Comparison of ENCODE assay signal across 14 cellular contexts in the genomic region with DNA sequence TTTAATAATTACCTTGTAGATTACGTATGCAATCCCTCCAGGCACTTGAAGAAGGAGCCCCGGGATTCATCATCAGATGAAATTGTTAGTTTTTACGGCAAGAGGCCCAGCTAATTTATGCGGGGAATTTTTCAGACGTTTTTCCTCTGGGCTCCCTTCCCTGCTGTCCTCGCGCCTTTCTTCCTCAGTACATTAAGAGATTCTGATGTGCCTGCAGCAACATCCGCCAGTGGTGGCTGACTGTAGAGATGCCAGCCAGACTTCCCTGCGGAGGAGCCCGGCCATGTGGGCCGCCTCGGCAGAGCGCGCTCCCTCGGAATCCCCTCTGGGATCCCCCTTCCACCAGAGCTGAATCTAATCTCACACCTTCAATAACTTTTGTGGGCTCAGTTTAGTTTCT. TPM values are rescaled to one million over a fixed set of nuclear protein-coding genes. Genes with fewer than 3 reads are reported as not detected.
DNase-seq lines count a peak whose midpoint lies in the region; FAIRE-seq and TF ChIP-seq lines count a peak whose summit lies in the region.
"Had no signal": no experiment of that assay in that cellular context is flagged by ENCODE, and none has a peak within 500 bp of the region (broad histone marks: within the 10 kb centered on the region; RNA-seq: fewer than 3 reads in every experiment).

No MANE protein-coding gene starts in this region.

- no peak overlapping the region for H2AK5ac ChIP-seq in H1 (ENCODE audit: low read depth, low read length)
- no peak overlapping the region for H2AK5ac ChIP-seq in mesendoderm (ENCODE audit: low read length)

- H3K14ac ChIP-seq in H1 (ENCODE audit: insufficient read length) = no peak overlapping the region

- no peak overlapping the region for H2BK5ac ChIP-seq in H1 (ENCODE audit: low read depth, low read length)
- no peak overlapping the region for H2BK5ac ChIP-seq in mesendoderm (ENCODE audit: low read length)

- TF ChIP-seq CTCF in H1 (IDR thresholded peaks at IDR 0.05; ENCODE audit: control extremely low read depth in 1 of 3, insufficient read depth in 1 of 3, low read depth in 1 of 3, low read length in 3 of 3) (no peak), osteoblast (IDR thresholded peaks at IDR 0.05; ENCODE audit: extremely low read depth, low read depth, low read length) (no peak), right atrium auricular region (IDR thresholded peaks at IDR 0.05) (no peak)

- H2BK120ac ChIP-seq in H1 (replicated peaks; ENCODE audit: low read depth, low read length) (peak overlapping the region; percentile 18), mesendoderm (ENCODE audit: low read depth, low read length) (no peak overlapping the region)

- H3K23ac ChIP-seq in H1 (ENCODE audit: insufficient read length) = no peak overlapping the region
- H3K23ac ChIP-seq in mesendoderm (ENCODE audit: low read length) = no peak overlapping the region

- H2BK15ac ChIP-seq in H1 (ENCODE audit: low read length) (no peak overlapping the region), mesendoderm (replicated peaks; ENCODE audit: low read depth) (no peak overlapping the region)

- H3K79me1 ChIP-seq in H1 (ENCODE audit: low read depth, low read length) (no peaks in the 10 kb centered on the region), mesendoderm (ENCODE audit: low read length) (no peaks in the 10 kb centered on the region)

- H3K18ac ChIP-seq in H1 (ENCODE audit: extremely low read depth, low read length) (no peak overlapping the region), mesendoderm (ENCODE audit: low read length) (peak overlapping the region; percentile 10)

- H2AFZ ChIP-seq in H1 (ENCODE audit: low read length) = peak overlapping the region; percentile 66
- H2AFZ ChIP-seq in osteoblast (ENCODE audit: low read length) = no peak overlapping the region

- H3K79me2 ChIP-seq in H1 (ENCODE audit: control insufficient read depth in 1 of 2, insufficient read depth in 2 of 2, low read length in 2 of 2) (no peaks in the 10 kb centered on the region), mesendoderm (ENCODE audit: control insufficient read depth, insufficient read depth, low read length) (no peaks in the 10 kb centered on the region), osteoblast (ENCODE audit: insufficient read depth, low read length) (no peaks in the 10 kb centered on the region)

- H3K4me3 ChIP-seq in H1 (ENCODE audit: extremely low read depth in 1 of 4, insufficient read depth in 2 of 4, low read depth in 3 of 4, low read length in 4 of 4) (peak overlapping the region in 1 of 4 experiments; percentile 11; a peak in 1 of 8 replicates), mesendoderm (ENCODE audit: low read length) (no peak overlapping the region), osteoblast (ENCODE audit: insufficient read depth, low read length) (no peak overlapping the region), right atrium auricular region (no peak overlapping the region)
- H3K4me3 ChIP-seq: left ventricle myocardium inferior, pancreas, skin epidermis, vagina had no signal

- H3K4ac ChIP-seq in H1 (replicated peaks; ENCODE audit: insufficient read length, low read depth, low read length) = no peak overlapping the region
- no peak overlapping the region for H3K4ac ChIP-seq in mesendoderm (ENCODE audit: low read depth, low read length)

- no peak for TF ChIP-seq POLR2A in H1 (IDR thresholded peaks at IDR 0.05; ENCODE audit: control extremely low read depth in 1 of 2, low read depth in 2 of 2, low read length in 2 of 2)

- WGBS in H1 (ENCODE audit: extremely low coverage in 1 of 2, insufficient coverage in 1 of 2, insufficient read length in 1 of 2, insufficient replicate concordance in 2 of 2, low coverage in 1 of 2, low lambda C conversion rate in 2 of 2, missing lambda C conversion rate in 1 of 2), 2 experiments = 35% methylated on average over 15 of the region's 15 CpGs; no CpG with 5 or more reads in 1 of the 2 experiments
- no CpG with 5 or more reads among the region's 15 CpGs for WGBS in mesendoderm (ENCODE audit: extremely low coverage, insufficient coverage, low lambda C conversion rate)

- TF ChIP-seq RAD21 in H1 (IDR thresholded peaks at IDR 0.05 in 1 of 2, conservative IDR thresholded peaks at IDR 0.05 in 1 of 2; ENCODE audit: low read depth in 2 of 2, low read length in 2 of 2) = no peak

- POLR2A ChIA-PET in H1 (lab: Charles Lee; ENCODE audit: partially characterized antibody) = no interaction called here

- H4K20me1 ChIP-seq in H1 (replicated peaks in 1 of 2; ENCODE audit: control insufficient read depth in 1 of 2, insufficient read depth in 2 of 2, low read length in 2 of 2) (no peaks in the 10 kb centered on the region), osteoblast (ENCODE audit: insufficient read depth, low read length) (no peaks in the 10 kb centered on the region)

- no peak for TF ChIP-seq EP300 in H1 (IDR thresholded peaks at IDR 0.05; ENCODE audit: borderline replicate concordance in 1 of 2, low read depth in 2 of 2, low read length in 2 of 2)

- H4K5ac ChIP-seq in H1 (ENCODE audit: insufficient read length, low read depth, low read length) (no peak overlapping the region), mesendoderm (ENCODE audit: low read length) (no peak overlapping the region)

- H3K4me1 ChIP-seq in H1 (replicated peaks in 1 of 4; ENCODE audit: control insufficient read depth in 3 of 4, insufficient read depth in 4 of 4, low read length in 3 of 4) = peaks cover 2 to 8% (median 5%) of the 10 kb centered on the region in 4 experiments; a peak in 5 of 7 replicates
- no peaks in the 10 kb centered on the region for H3K4me1 ChIP-seq in mesendoderm (ENCODE audit: control insufficient read depth, low read depth, low read length)
- H3K4me1 ChIP-seq in osteoblast (ENCODE audit: insufficient read depth, low read length) = no peaks in the 10 kb centered on the region
- H3K4me1 ChIP-seq in right atrium auricular region = no peaks in the 10 kb centered on the region
- H3K4me1 ChIP-seq: pancreas, vagina had no signal

- H2BK20ac ChIP-seq in H1 (ENCODE audit: low read length) = no peak overlapping the region

- H3K27ac ChIP-seq in H1 (ENCODE audit: low read depth, low read length) = no peak overlapping the region
- H3K27ac ChIP-seq in mesendoderm (ENCODE audit: low read depth, low read length) = no peak overlapping the region
- no peak overlapping the region for H3K27ac ChIP-seq in osteoblast (ENCODE audit: low read depth, low read length)
- H3K27ac ChIP-seq in right atrium auricular region = no peak overlapping the region
- H3K27ac ChIP-seq: left ventricle myocardium inferior, pancreas, skin epidermis, vagina had no signal

- H3K56ac ChIP-seq in H1 (replicated peaks; ENCODE audit: insufficient read length, low read depth, low read length) (no peak overlapping the region), mesendoderm (ENCODE audit: low read length) (no peak overlapping the region)

- FAIRE-seq in H1 (lab: Jason Lieb, UNC) = no peak
- FAIRE-seq: pancreas had no signal

- H2BK12ac ChIP-seq in H1 (ENCODE audit: low read depth, low read length) = no peak overlapping the region; the same call in 1 of the 2 replicates

- H3K27me3 ChIP-seq in H1 (replicated peaks in 1 of 4; ENCODE audit: control insufficient read depth in 3 of 4, extremely low read depth in 1 of 4, insufficient read depth in 3 of 4, low read length in 3 of 4) (no peaks in the 10 kb centered on the region), mesendoderm (ENCODE audit: insufficient read depth, low read length, poor library complexity) (no peaks in the 10 kb centered on the region), osteoblast (ENCODE audit: insufficient read depth, low read length) (peaks cover 16% of the 10 kb centered on the region), right atrium auricular region (no peaks in the 10 kb centered on the region)
- H3K27me3 ChIP-seq: vagina had no signal

- CTCF ChIA-PET in H1 (lab: Charles Lee; ENCODE audit: partially characterized antibody) = interaction anchor here (1.1 to 2.7 kb wide), 5 partner anchors 9 to 59 kb away, joined by 3 to 7 read pairs (median 4); no protein-coding TSS in a partner anchor

- DNase-seq in COLO829 (ENCODE audit: low spot score) (peak; percentile 42), NCI-H1092 treated with DMSO at 0.1 percent for 48 hours (lab: John Stamatoyannopoulos, UW) (peak; percentile 87), H1 (ENCODE audit: low read depth in 1 of 2, low spot score in 2 of 2) (peak in 1 of 2 experiments; percentile 57), mesendoderm (peak; percentile 74), cerebellum (ENCODE audit: low spot score) (no peak), NCI-H2107 (lab: John Stamatoyannopoulos, UW) (no peak), osteoblast (ENCODE audit: insufficient read length, low spot score, missing footprints) (no peak), right atrium auricular region (ENCODE audit: low spot score) (no peak)
- DNase-seq: left ventricle myocardium inferior; pancreas; stimulated activated CD4-positive, alpha-beta T cell treated with anti-CD3 and anti-CD28 coated beads, Interleukin-4, amount 100 ng/mL, for 1 hour; T-cell had no signal

- H4K91ac ChIP-seq in H1 (replicated peaks; ENCODE audit: insufficient read length, low read length) = no peak overlapping the region

- H3K9me3 ChIP-seq in H1 (ENCODE audit: insufficient read depth in 2 of 2, low read depth in 1 of 2, low read length in 1 of 2) (no peaks in the 10 kb centered on the region), osteoblast (ENCODE audit: low read depth, low read length) (no peaks in the 10 kb centered on the region), right atrium auricular region (no peaks in the 10 kb centered on the region)
- H3K9me3 ChIP-seq: left ventricle myocardium inferior, pancreas, vagina had no signal

- H3K9ac ChIP-seq in H1 (replicated peaks in 1 of 4; ENCODE audit: extremely low read depth in 1 of 4, low read depth in 3 of 4, low read length in 3 of 4) (no peak overlapping the region), mesendoderm (ENCODE audit: low read length) (no peak overlapping the region)

- H4K8ac ChIP-seq in H1 (ENCODE audit: extremely low read depth, insufficient read depth, low read length) (no peak overlapping the region), mesendoderm (ENCODE audit: low read depth, low read length) (no peak overlapping the region)

- H3K4me2 ChIP-seq in H1 (ENCODE audit: insufficient read depth in 1 of 2, low read depth in 2 of 2, low read length in 2 of 2) (peak overlapping the region; percentile 15 to 18; a peak in 2 of 4 replicates), mesendoderm (ENCODE audit: low read length) (no peak overlapping the region), osteoblast (ENCODE audit: insufficient read depth, low read length) (no peak overlapping the region)

- no peaks in the 10 kb centered on the region for H3K23me2 ChIP-seq in H1 (ENCODE audit: low read depth, low read length)

- no peaks in the 10 kb centered on the region for H3K36me3 ChIP-seq in H1 (ENCODE audit: control insufficient read depth in 2 of 4, insufficient read depth in 4 of 4, low read length in 3 of 4)
- H3K36me3 ChIP-seq in mesendoderm (ENCODE audit: control insufficient read depth, insufficient read depth, low read length) = no peaks in the 10 kb centered on the region
- H3K36me3 ChIP-seq in osteoblast (ENCODE audit: insufficient read depth, low read length) = no peaks in the 10 kb centered on the region
- no peaks in the 10 kb centered on the region for H3K36me3 ChIP-seq in right atrium auricular region
- H3K36me3 ChIP-seq: left ventricle myocardium inferior, pancreas, vagina had no signal

RNA-seq across cellular contexts. Expression of a gene that starts 46.4 kb away (rescaled TPM):
- 0.35 and 0.48 TPM in 2 replicates for total RNA-seq in H1 (2021; fragmentation: NEBNext Ultra II Directional; extraction: Animal tissue kit (Norgen Biotek cat#: 25700))
- polyA plus RNA-seq in H1 (2011; rRNA removed) = 0.06 and 0.09 TPM in 2 replicates
- polyA plus RNA-seq in H1 (2011; cell fraction: cytosol; rRNA removed) = 0.05 TPM
- polyA plus RNA-seq in H1 (2011; cell fraction: nucleus; rRNA removed) = 0.03 TPM
- polyA plus RNA-seq in H1 (2012, experiment 1 of 2) = 0.08 to 0.22 TPM (median 0.14 TPM) in 4 replicates
- 0.12 TPM for polyA plus RNA-seq in H1 (2012, experiment 2 of 2)
- 0.28 TPM for polyA plus RNA-seq in H1 (2013, experiment 1 of 2)
- polyA plus RNA-seq in H1 (2013, experiment 2 of 2) = 0.26 TPM
- 0.03 TPM in 1 of 2 replicates, not detected in the other for polyA minus RNA-seq in H1 (2011; rRNA and poly(A)+ RNA removed)
- polyA minus RNA-seq in H1 (2011; cell fraction: cytosol; rRNA and poly(A)+ RNA removed) = not detected
- 0.30 TPM for polyA minus RNA-seq in H1 (2011; cell fraction: nucleus; rRNA and poly(A)+ RNA removed)
- polyA plus RNA-seq in mesendoderm (2013, experiment 1 of 2) = 0.06 TPM
- 0.04 TPM for polyA plus RNA-seq in mesendoderm (2013, experiment 2 of 2)
- total RNA-seq in cerebellum (27.4 TPM), osteoblast (under 0.01 TPM in 1 of 2 replicates, not detected in the other), right atrium auricular region (not detected)
- total RNA-seq: left ventricle myocardium inferior, pancreas, T-cell, vagina had no signal
- polyA plus RNA-seq: pancreas had no signal

Comparison
In these comparisons a context has a peak if more than half of its experiments do, and no peak if none do; other contexts are left out.
1. DNase-seq: peak in COLO829 (single experiment), NCI-H1092 treated with DMSO at 0.1 percent for 48 hours (single experiment) and mesendoderm (single experiment); none in cerebellum (single experiment), NCI-H2107 (single experiment), osteoblast (single experiment) and right atrium auricular region (single experiment).
2. H3K4me2 ChIP-seq: peak in H1 (2 of 2); none in mesendoderm (single experiment) and osteoblast (single experiment).
3. RNA of a gene that starts 46.4 kb away (total RNA-seq): 27.4 TPM in cerebellum (single experiment); 0.35 to 0.48 TPM in H1, under 0.01 TPM in osteoblast and not detected in right atrium auricular region; every median in the first group is over 10 times any median in the second.